Comparison of ENCODE assay signal across 8 cellular contexts in genomic region chr12:53493610-53494391, GRCh38. TPM values are rescaled to one million over a fixed set of nuclear protein-coding genes. Genes with fewer than 3 reads are reported as not detected.
DNase-seq lines count a peak whose midpoint lies in the region; ATAC-seq lines count a peak whose summit lies in the region.

No MANE protein-coding gene starts in this region.

- POLR2A ChIA-PET in activated CD4-positive, alpha-beta memory T cell treated with anti-CD3 and anti-CD28 coated beads for 36 hours (lab: Charles Lee) = interaction anchor here (0.9 to 2.9 kb wide), 2 partner anchors 11 to 169 kb away, joined by 3 to 11 read pairs; no protein-coding TSS in a partner anchor

- peaks cover 33% of the 10 kb centered on the region for H3K4me1 Mint-ChIP-seq in activated CD4-positive, alpha-beta memory T cell treated with anti-CD3 and anti-CD28 coated beads for 36 hours (ENCODE audit: low read depth)
- peaks cover 32% of the 10 kb centered on the region for H3K4me1 Mint-ChIP-seq in stimulated activated memory B cell treated with anti-CD40 and anti-IgM and Interleukin-4, amounts not matched to agents 10 μg/mL and 1 μg/mL and 100 μg/mL, for 72 hours

- no peak for ATAC-seq in stimulated activated memory B cell treated with anti-CD40 and anti-IgM and Interleukin-4, amounts not matched to agents 10 μg/mL and 1 μg/mL and 100 μg/mL, for 72 hours
- ATAC-seq in HG03108 (IDR thresholded peaks at IDR 0.05; ENCODE audit: unreplicated experiment) = no peak
- ATAC-seq in HG03378 (IDR thresholded peaks at IDR 0.05; ENCODE audit: unreplicated experiment) = no peak

- no peaks in the 10 kb centered on the region for H3K36me3 Mint-ChIP-seq in activated CD4-positive, alpha-beta memory T cell treated with anti-CD3 and anti-CD28 coated beads for 36 hours
- H3K36me3 Mint-ChIP-seq in stimulated activated memory B cell treated with anti-CD40 and anti-IgM and Interleukin-4, amounts not matched to agents 10 μg/mL and 1 μg/mL and 100 μg/mL, for 72 hours = no peaks in the 10 kb centered on the region

- H3K4me3 Mint-ChIP-seq in activated CD4-positive, alpha-beta memory T cell treated with anti-CD3 and anti-CD28 coated beads for 36 hours = peak overlapping the region; percentile 80
- peak overlapping the region; percentile 88 for H3K4me3 Mint-ChIP-seq in stimulated activated memory B cell treated with anti-CD40 and anti-IgM and Interleukin-4, amounts not matched to agents 10 μg/mL and 1 μg/mL and 100 μg/mL, for 72 hours

- H3K4me3 ChIP-seq in iPS-18c (ENCODE audit: insufficient read depth, low read depth, low read length) = peak overlapping the region; percentile 68

- no peaks in the 10 kb centered on the region for H3K9me3 ChIP-seq in iPS-18c (ENCODE audit: control insufficient read depth, insufficient read depth, low read length)

- H3K27ac Mint-ChIP-seq in activated CD4-positive, alpha-beta memory T cell treated with anti-CD3 and anti-CD28 coated beads for 36 hours = peak overlapping the region; percentile 76
- H3K27ac Mint-ChIP-seq in stimulated activated memory B cell treated with anti-CD40 and anti-IgM and Interleukin-4, amounts not matched to agents 10 μg/mL and 1 μg/mL and 100 μg/mL, for 72 hours = peak overlapping the region; percentile 79

- intact Hi-C loops in activated CD4-positive, alpha-beta memory T cell treated with anti-CD3 and anti-CD28 coated beads for 36 hours (cut with micrococcal nuclease) = no loop called here

- CTCF ChIA-PET in activated CD4-positive, alpha-beta memory T cell treated with anti-CD3 and anti-CD28 coated beads for 36 hours (lab: Charles Lee) = interaction anchor here (0.8 to 3.4 kb wide), 8 partner anchors 9 to 170 kb away, joined by 3 to 15 read pairs (median 3); no protein-coding TSS in a partner anchor

- H3K9me3 Mint-ChIP-seq in activated CD4-positive, alpha-beta memory T cell treated with anti-CD3 and anti-CD28 coated beads for 36 hours = no peaks in the 10 kb centered on the region
- H3K9me3 Mint-ChIP-seq in stimulated activated memory B cell treated with anti-CD40 and anti-IgM and Interleukin-4, amounts not matched to agents 10 μg/mL and 1 μg/mL and 100 μg/mL, for 72 hours = no peaks in the 10 kb centered on the region

- no peaks in the 10 kb centered on the region for H3K27me3 Mint-ChIP-seq in activated CD4-positive, alpha-beta memory T cell treated with anti-CD3 and anti-CD28 coated beads for 36 hours
- no peaks in the 10 kb centered on the region for H3K27me3 Mint-ChIP-seq in stimulated activated memory B cell treated with anti-CD40 and anti-IgM and Interleukin-4, amounts not matched to agents 10 μg/mL and 1 μg/mL and 100 μg/mL, for 72 hours

- DNase-seq in NCI-H82 (lab: John Stamatoyannopoulos, UW) = peak; percentile 44
- no peak for DNase-seq in NCI-H82 treated with DMSO at 0.1 percent for 48 hours (lab: John Stamatoyannopoulos, UW; ENCODE audit: unreplicated experiment)
- DNase-seq in activated CD4-positive, alpha-beta memory T cell treated with anti-CD3 and anti-CD28 coated beads for 36 hours = no peak
- no peak for DNase-seq in NCI-H2196 treated with DMSO at 0.1 percent for 48 hours (lab: John Stamatoyannopoulos, UW; ENCODE audit: unreplicated experiment)

RNA-seq across cellular contexts. Expression of gene MAP3K12, which starts 5.5 kb away (rescaled TPM):
- 10 to 100 TPM; 13.0 to 14.7 TPM for total RNA-seq in activated CD4-positive, alpha-beta memory T cell treated with anti-CD3 and anti-CD28 coated beads for 36 hours

RNA-seq across cellular contexts. Expression of gene TARBP2, which starts 7.3 kb away (rescaled TPM):
- total RNA-seq in activated CD4-positive, alpha-beta memory T cell treated with anti-CD3 and anti-CD28 coated beads for 36 hours = 10 to 100 TPM; 27.5 to 29.7 TPM

RNA-seq across cellular contexts. Expression of gene NPFF, which starts 13.5 kb away (rescaled TPM):
- total RNA-seq in activated CD4-positive, alpha-beta memory T cell treated with anti-CD3 and anti-CD28 coated beads for 36 hours = under 1 TPM in 1 of 2 experiments, not detected in 1; 0.58 TPM

RNA-seq across cellular contexts. Expression of gene PCBP2, which starts 41.9 kb away (rescaled TPM):
- total RNA-seq in activated CD4-positive, alpha-beta memory T cell treated with anti-CD3 and anti-CD28 coated beads for 36 hours = 100 to 1,000 TPM; 897 to 926 TPM

RNA-seq across cellular contexts. Expression of gene PRR13, which starts 52.3 kb away (rescaled TPM):
- 100 to 1,000 TPM; 218 to 221 TPM for total RNA-seq in activated CD4-positive, alpha-beta memory T cell treated with anti-CD3 and anti-CD28 coated beads for 36 hours
